Comparison of ENCODE assay signal across 7 cellular contexts in the genomic region with DNA sequence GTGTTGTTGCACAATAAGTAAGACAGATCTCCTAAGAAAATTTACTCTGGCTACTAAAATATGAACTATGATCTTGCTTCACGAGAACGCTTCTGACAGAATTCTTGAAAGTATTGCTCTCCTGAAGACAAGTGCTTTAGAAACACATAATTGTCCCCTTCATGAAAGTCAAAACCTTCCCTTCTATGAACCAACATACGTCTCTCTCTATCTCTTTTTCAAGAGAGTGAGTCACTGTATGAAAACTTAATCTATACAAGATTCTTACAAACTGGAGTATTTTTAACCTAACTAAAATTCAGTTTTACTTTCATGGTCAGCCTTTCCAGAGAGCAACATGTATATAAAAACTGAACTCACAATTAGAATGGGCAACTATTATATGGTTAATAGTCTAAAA.
"Had no signal": no experiment of that assay in that cellular context is flagged by ENCODE, and none has a peak within 500 bp of the region (broad histone marks: within the 10 kb centered on the region; RNA-seq: fewer than 3 reads in every experiment).

No MANE protein-coding gene starts in this region.

- DNase-seq: H7, HFFc6, KG1 had no signal

- FAIRE-seq: HTR-8/SVneo had no signal

- H3K36me3 ChIP-seq: HAP-1 had no signal

- H3K4me3 ChIP-seq: GM23338, HAP-1 had no signal

- H2AFZ ChIP-seq: GM23338 had no signal

- H3K4me1 ChIP-seq: HAP-1 had no signal

- H3K4me2 ChIP-seq: GM23338 had no signal

- ATAC-seq: GM23338, HCT116 had no signal

- H3K9me3 ChIP-seq: HAP-1 had no signal
